Comparison of ENCODE assay signal across 1 cellular context in genomic region chr12:130154276-130154675, GRCh38.
TF ChIP-seq lines count a peak whose summit lies in the region.

No MANE protein-coding gene starts in this region.

TF ChIP-seq in H1, 55 proteins besides CTCF, POLR2A, EP300 and RAD21:
- TF ChIP-seq TEAD4 (IDR thresholded peaks at IDR 0.05; ENCODE audit: low read depth, low read length) (no peak), PHF8 (conservative IDR thresholded peaks at IDR 0.05; ENCODE audit: low read depth, low read length) (no peak), USF2 (IDR thresholded peaks at IDR 0.05; ENCODE audit: low read length) (no peak), NRF1 (IDR thresholded peaks at IDR 0.05; ENCODE audit: low read depth, low read length) (no peak), FOSL1 (IDR thresholded peaks at IDR 0.05; ENCODE audit: insufficient read depth, low read depth, low read length) (no peak), GABPA (IDR thresholded peaks at IDR 0.05; ENCODE audit: borderline replicate concordance, insufficient read depth, low read length) (no peak), POU5F1 (IDR thresholded peaks at IDR 0.05; ENCODE audit: low read depth, low read length) (no peak), JUND (IDR thresholded peaks at IDR 0.05; ENCODE audit: low read length) (no peak), CHD2 (IDR thresholded peaks at IDR 0.05; ENCODE audit: low read length) (no peak), SUZ12 (IDR thresholded peaks at IDR 0.05; ENCODE audit: low read length) (no peak), SRF (IDR thresholded peaks at IDR 0.05; ENCODE audit: low read depth, low read length) (no peak), HDAC6 (IDR thresholded peaks at IDR 0.05; ENCODE audit: low read depth, low read length) (no peak)
- TF ChIP-seq, protein P1, sequence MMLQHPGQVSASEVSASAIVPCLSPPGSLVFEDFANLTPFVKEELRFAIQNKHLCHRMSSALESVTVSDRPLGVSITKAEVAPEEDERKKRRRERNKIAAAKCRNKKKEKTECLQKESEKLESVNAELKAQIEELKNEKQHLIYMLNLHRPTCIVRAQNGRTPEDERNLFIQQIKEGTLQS (IDR thresholded peaks at IDR 0.05; ENCODE audit: insufficient read depth, low read depth, low read length): no peak
